9 cellular contexts compared by ENCODE assay signal in genomic region chr6:41488392-41489129, GRCh38. TPM values are rescaled to one million over a fixed set of nuclear protein-coding genes. Genes with fewer than 3 reads are reported as not detected.
DNase-seq lines count a peak whose midpoint lies in the region; ATAC-seq, FAIRE-seq and TF ChIP-seq lines count a peak whose summit lies in the region.
"Had no signal": no experiment of that assay in that cellular context is flagged by ENCODE, and none has a peak within 500 bp of the region (broad histone marks: within the 10 kb centered on the region; RNA-seq: fewer than 3 reads in every experiment).

No MANE protein-coding gene starts in this region.

- TF ChIP-seq EP300 in transverse colon (IDR thresholded peaks at IDR 0.05; ENCODE audit: low read depth): no peak

- no peaks in the 10 kb centered on the region for H4K20me1 ChIP-seq in MM.1S (ENCODE audit: insufficient read depth, low read length)

- H3K36me3 Mint-ChIP-seq in activated naive CD4-positive, alpha-beta T cell treated with anti-CD3 and anti-CD28 coated beads, Interleukin-2, amount 50 U/mL, for 72 hours: no peaks in the 10 kb centered on the region

- H3K4me3 ChIP-seq in Panc1 (ENCODE audit: low read depth in 2 of 2, low read length in 2 of 2) (no peak overlapping the region), transverse colon (no peak overlapping the region), MM.1S (ENCODE audit: low read length) (no peak overlapping the region)

- no peaks in the 10 kb centered on the region for H3K9me2 ChIP-seq in MM.1S (replicated peaks; ENCODE audit: insufficient read depth, low read length)

- H3K27me3 ChIP-seq in Panc1 (ENCODE audit: control insufficient read depth, insufficient read depth, low read length): no peaks in the 10 kb centered on the region
- H3K27me3 ChIP-seq in transverse colon: no peaks in the 10 kb centered on the region
- peaks cover 4% of the 10 kb centered on the region for H3K27me3 ChIP-seq in MM.1S (replicated peaks; ENCODE audit: insufficient read depth, low read length)

- POLR2A ChIA-PET in Panc1 (lab: Charles Lee): interaction anchor here (0.6 kb wide), 1 partner anchor 38 kb away, joined by 13 read pairs; no protein-coding TSS in a partner anchor

- TF ChIP-seq POLR2A in transverse colon (IDR thresholded peaks at IDR 0.05): no peak

- intact Hi-C loops in Panc1 (cut with micrococcal nuclease; ENCODE audit: unreplicated experiment): no loop called here
- intact Hi-C loops in left ventricle myocardium superior (cut with micrococcal nuclease): no loop called here
- intact Hi-C loops in transverse colon (cut with DNase I; ENCODE audit: low total_unique reads): no loop called here

- 53 to 63% methylated on average over 2 to 11 of the region's 13 CpGs for WGBS in transverse colon (ENCODE audit: low coverage in 1 of 2), 2 donors

- no peaks in the 10 kb centered on the region for H3K9me3 Mint-ChIP-seq in activated naive CD4-positive, alpha-beta T cell treated with anti-CD3 and anti-CD28 coated beads, Interleukin-2, amount 50 U/mL, for 72 hours

- no peak overlapping the region for H3K27ac ChIP-seq in Panc1 (ENCODE audit: low read length)
- H3K27ac ChIP-seq in transverse colon: no peak overlapping the region
- no peak overlapping the region for H3K27ac ChIP-seq in MM.1S (ENCODE audit: low read length)

- H3K36me3 ChIP-seq in Panc1 (ENCODE audit: control insufficient read depth, insufficient read depth, low read length) (no peaks in the 10 kb centered on the region), transverse colon (no peaks in the 10 kb centered on the region), MM.1S (replicated peaks; ENCODE audit: insufficient read depth, low read length) (no peaks in the 10 kb centered on the region)

- TF ChIP-seq CTCF in Panc1 (IDR thresholded peaks at IDR 0.05) (no peak), transverse colon (IDR thresholded peaks at IDR 0.05) (no peak), MM.1S (IDR thresholded peaks at IDR 0.05; ENCODE audit: low read length) (no peak)

- DNase-seq in NCI-H748 (lab: John Stamatoyannopoulos, UW; ENCODE audit: unreplicated experiment) (peak; percentile 40), NCI-H748 treated with DMSO at 0.1 percent for 48 hours (lab: John Stamatoyannopoulos, UW) (no peak), Panc1 (ENCODE audit: low read depth, low spot score) (no peak), left ventricle myocardium superior (no peak), transverse colon (peak; percentile 9), MM.1S (no peak), GM19239 (ENCODE audit: insufficient read length, low spot score) (no peak)
- no peak for DNase-seq in activated naive CD4-positive, alpha-beta T cell treated with anti-CD3 and anti-CD28 coated beads, Interleukin-2, amount 50 U/mL, for 72 hours (ENCODE audit: low spot score in 2 of 2)
- DNase-seq: T-helper 2 cell had no signal

- in situ Hi-C loops in Panc1 (cut with HindIII; ENCODE audit: low pct_unique_long_range_greater_than_20kb, low sequenced_read_pairs) (no loop called here), transverse colon (cut with MboI; ENCODE audit: low pct_ligation_motif_present in 1 of 4, low pct_unique_long_range_greater_than_20kb in 1 of 4, low sequenced_read_pairs in 3 of 4) (no loop called here)

- no peaks in the 10 kb centered on the region for H3F3A ChIP-seq in MM.1S (ENCODE audit: insufficient read depth, low read length)

- no peak for FAIRE-seq in GM19239 (lab: Jason Lieb, UNC)

- ATAC-seq in Panc1: peak; percentile 49
- ATAC-seq in left ventricle myocardium superior: peak; percentile 79
- no peak for ATAC-seq in activated naive CD4-positive, alpha-beta T cell treated with anti-CD3 and anti-CD28 coated beads, Interleukin-2, amount 50 U/mL, for 72 hours

- no peak overlapping the region for H3K9ac ChIP-seq in MM.1S (ENCODE audit: low read length)

- no peaks in the 10 kb centered on the region for H3K4me1 ChIP-seq in Panc1 (ENCODE audit: control insufficient read depth, insufficient read depth, low read length)
- H3K4me1 ChIP-seq in transverse colon: peaks cover 0 to 13% (median 4%) of the 10 kb centered on the region in 4 donors
- no peaks in the 10 kb centered on the region for H3K4me1 ChIP-seq in MM.1S (ENCODE audit: low read length)

- H3K9me3 ChIP-seq in Panc1 (ENCODE audit: control insufficient read depth, insufficient read depth, low read depth, low read length) (no peaks in the 10 kb centered on the region), transverse colon (no peaks in the 10 kb centered on the region), MM.1S (replicated peaks; ENCODE audit: insufficient read depth, low read length) (no peaks in the 10 kb centered on the region)

- no peak overlapping the region for H3K4me2 ChIP-seq in MM.1S (ENCODE audit: low read depth, low read length)

- no peak overlapping the region for H2AFZ ChIP-seq in MM.1S (ENCODE audit: low read length)

- H3K27ac Mint-ChIP-seq in activated naive CD4-positive, alpha-beta T cell treated with anti-CD3 and anti-CD28 coated beads, Interleukin-2, amount 50 U/mL, for 72 hours: no peak overlapping the region

- H3K79me2 ChIP-seq in MM.1S (ENCODE audit: low read length): no peaks in the 10 kb centered on the region

- BruUV-seq in Panc1 (replicated peaks; lab: Mats Ljungman, UMichigan): no TSS peak

- CTCF ChIA-PET in Panc1 (lab: Charles Lee): interaction anchor here (0.6 kb wide), 1 partner anchor 38 kb away, joined by 13 read pairs; no protein-coding TSS in a partner anchor

RNA-seq across cellular contexts. Expression of gene FOXP4, which starts 57.6 kb away (rescaled TPM):
- total RNA-seq in Panc1 (2021; ENCODE audit: unreplicated experiment) (30.4 TPM), left ventricle myocardium superior (16.8 TPM), transverse colon (10 to 100 TPM; 13.8 to 45.6 (median 17.2) TPM)
- polyA plus RNA-seq in Panc1 (2012; ENCODE audit: insufficient read length): 30.8 TPM
- 10 to 100 TPM in 1 of 2 donors, 1 to 10 TPM in 1; 3.7 to 17.4 TPM for total RNA-seq in activated naive CD4-positive, alpha-beta T cell treated with anti-CD3 and anti-CD28 coated beads, Interleukin-2, amount 50 U/mL, for 72 hours

Comparison
In these comparisons a context has a peak if more than half of its experiments do, and no peak if none do; other contexts are left out.
1. DNase-seq: peak in NCI-H748 (single experiment) and transverse colon (single experiment); none in NCI-H748 treated with DMSO at 0.1 percent for 48 hours (single experiment), Panc1 (single experiment), left ventricle myocardium superior (single experiment), MM.1S (single experiment), activated naive CD4-positive, alpha-beta T cell treated with anti-CD3 and anti-CD28 coated beads, Interleukin-2, amount 50 U/mL, for 72 hours (0 of 2) and GM19239 (single experiment).
2. ATAC-seq: peak in Panc1 (single experiment) and left ventricle myocardium superior (single experiment); none in activated naive CD4-positive, alpha-beta T cell treated with anti-CD3 and anti-CD28 coated beads, Interleukin-2, amount 50 U/mL, for 72 hours (0 of 2).